ENCODE assay signal across 7 cellular contexts in the genomic region with DNA sequence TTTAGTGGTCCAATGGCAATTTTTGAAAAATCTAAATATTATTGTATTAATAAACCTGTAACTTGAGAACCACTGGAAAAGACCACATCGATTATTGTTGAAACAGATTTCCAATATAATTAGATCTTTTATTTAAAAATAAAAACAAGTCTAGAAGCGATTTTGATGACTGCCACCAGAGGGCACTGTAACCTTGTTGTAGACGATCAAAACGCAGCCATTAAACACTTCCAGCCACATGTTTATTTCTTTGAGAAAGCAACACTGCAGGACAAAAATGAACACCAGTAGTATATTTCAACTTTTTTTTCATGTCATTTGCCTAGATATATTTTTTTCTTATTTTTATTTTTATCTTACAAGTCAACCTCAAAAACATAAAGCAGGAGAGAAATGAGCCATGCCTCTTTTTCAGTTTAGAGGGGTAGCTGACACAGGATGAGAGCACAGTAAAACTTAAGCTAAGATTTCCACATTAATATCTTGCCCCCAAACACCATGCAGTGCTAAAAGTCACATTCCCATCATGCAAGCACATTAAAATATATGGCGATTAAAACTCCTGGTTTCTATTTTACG.
A peak's percentile ranks its signal among the peaks of the same experiment; 100 is the strongest.
DNase-seq lines count a peak whose midpoint lies in the region; ATAC-seq, FAIRE-seq and TF ChIP-seq lines count a peak whose summit lies in the region.

No MANE protein-coding gene starts in this region.

- H3K36me3 Mint-ChIP-seq in T-cell = peaks cover 8% of the 10 kb centered on the region

- POLR2A ChIA-PET in T-cell (lab: Charles Lee) = interaction anchor here (0.6 to 0.8 kb wide), 2 partner anchors 10 to 94 kb away, joined by 3 to 4 read pairs; no protein-coding TSS in a partner anchor

- peak in 1 of 4 experiments; percentile 28 for ATAC-seq in T-cell (replicated peaks in 1 of 4)
- no peak for ATAC-seq in HG03565 (IDR thresholded peaks at IDR 0.05; ENCODE audit: unreplicated experiment)

- TF ChIP-seq CTCF in ascending aorta (IDR thresholded peaks at IDR 0.05) = peak; percentile 61 to 87 (median 73)
- peak; percentile 44 to 51 (median 49) for TF ChIP-seq CTCF in keratinocyte (optimal IDR thresholded peaks at IDR 0.05 in 1 of 3, IDR thresholded peaks at IDR 0.05 in 1 of 3, conservative IDR thresholded peaks at IDR 0.05 in 1 of 3; ENCODE audit: extremely low read depth in 1 of 3, insufficient read depth in 2 of 3, low read length in 3 of 3)

- FAIRE-seq in keratinocyte (lab: Jason Lieb, UNC) = no peak

- no peaks in the 10 kb centered on the region for H3K9me3 ChIP-seq in ascending aorta
- no peaks in the 10 kb centered on the region for H3K9me3 ChIP-seq in keratinocyte (ENCODE audit: control insufficient read depth, low read depth, low read length)

- intact Hi-C loops in ascending aorta (cut with DNase I) = loop anchor here (1.0 to 10.0 kb wide), 4 partner anchors 123 to 350 kb away; no protein-coding TSS in a partner anchor

- no peak overlapping the region for H3K27ac ChIP-seq in ascending aorta
- H3K27ac ChIP-seq in keratinocyte (ENCODE audit: control insufficient read depth, insufficient read depth, low read length) = no peak overlapping the region

- no peaks in the 10 kb centered on the region for H3K79me2 ChIP-seq in keratinocyte (ENCODE audit: control insufficient read depth, insufficient read depth, low read length)

- no peaks in the 10 kb centered on the region for H3K9me3 Mint-ChIP-seq in T-cell

- DNase-seq in GM03348 (ENCODE audit: low spot score) = peak; percentile 61
- DNase-seq in NCI-H1105 (lab: John Stamatoyannopoulos, UW) = peak; percentile 29
- DNase-seq in T-cell = peak in 33 of 34 experiments; percentile 29 to 78 (median 58)
- peak in 1 of 2 donors; percentile 77 for DNase-seq in ascending aorta (ENCODE audit: low spot score in 2 of 2)
- DNase-seq in keratinocyte (ENCODE audit: low read depth, low spot score) = peak; percentile 17
- DNase-seq in stimulated activated CD4-positive, alpha-beta T cell treated with anti-CD3 and anti-CD28 coated beads, Interleukin-4, amount 100 ng/mL, for 24 hours = peak; percentile 78

- H3K4me1 ChIP-seq in ascending aorta (peaks cover 0 to 3% of the 10 kb centered on the region in 2 donors), keratinocyte (ENCODE audit: control insufficient read depth, extremely low read depth, insufficient read depth, low read length) (no peaks in the 10 kb centered on the region)

- H3K4me3 ChIP-seq in ascending aorta (no peak overlapping the region), keratinocyte (ENCODE audit: control insufficient read depth in 2 of 3, extremely low read depth in 1 of 3, insufficient read depth in 2 of 3, low read depth in 1 of 3, low read length in 3 of 3) (no peak overlapping the region)

- no peaks in the 10 kb centered on the region for H4K20me1 ChIP-seq in keratinocyte (ENCODE audit: control insufficient read depth, extremely low read depth, insufficient read depth, low read length)

- H3K27ac Mint-ChIP-seq in T-cell = peak overlapping the region; percentile 65 to 97

- no peaks in the 10 kb centered on the region for H3K27me3 Mint-ChIP-seq in T-cell

- H3K9me1 ChIP-seq in keratinocyte (ENCODE audit: control insufficient read depth, extremely low read depth, insufficient read depth, low read length) = no peaks in the 10 kb centered on the region

- no peak overlapping the region for H3K4me2 ChIP-seq in keratinocyte (ENCODE audit: control insufficient read depth, extremely low read depth, insufficient read depth, low read depth, low read length)

- dilution Hi-C loops in keratinocyte (cut with MboI; ENCODE audit: extremely low pct_ligation_motif_present, low sequenced_read_pairs) = loop anchor here (25.0 kb wide), 2 partner anchors 183 to 308 kb away; no protein-coding TSS in a partner anchor

- H3K36me3 ChIP-seq in ascending aorta (no peaks in the 10 kb centered on the region), keratinocyte (ENCODE audit: control insufficient read depth in 2 of 2, extremely low read depth in 1 of 2, insufficient read depth in 2 of 2, low read length in 2 of 2) (no peaks in the 10 kb centered on the region)

- H3K4me3 Mint-ChIP-seq in T-cell = no peak overlapping the region

- no peaks in the 10 kb centered on the region for H3K27me3 ChIP-seq in ascending aorta
- H3K27me3 ChIP-seq in keratinocyte (ENCODE audit: control insufficient read depth, extremely low read depth, insufficient read depth, low read length) = no peaks in the 10 kb centered on the region

- H2AFZ ChIP-seq in keratinocyte (ENCODE audit: control insufficient read depth, low read length) = no peak overlapping the region

- CTCF ChIA-PET in T-cell (lab: Charles Lee) = interaction anchor here (0.6 to 3.7 kb wide), 16 partner anchors 15 to 683 kb away, joined by 3 to 62 read pairs (median 6); no protein-coding TSS in a partner anchor

- no peak overlapping the region for H3K9ac ChIP-seq in keratinocyte (ENCODE audit: control insufficient read depth, extremely low read depth, insufficient read depth, low read length)

- H3K4me1 Mint-ChIP-seq in T-cell = peaks cover 49 to 54% (median 53%) of the 10 kb centered on the region in 3 donors
